1 cellular context compared by ENCODE assay signal in the genomic region with DNA sequence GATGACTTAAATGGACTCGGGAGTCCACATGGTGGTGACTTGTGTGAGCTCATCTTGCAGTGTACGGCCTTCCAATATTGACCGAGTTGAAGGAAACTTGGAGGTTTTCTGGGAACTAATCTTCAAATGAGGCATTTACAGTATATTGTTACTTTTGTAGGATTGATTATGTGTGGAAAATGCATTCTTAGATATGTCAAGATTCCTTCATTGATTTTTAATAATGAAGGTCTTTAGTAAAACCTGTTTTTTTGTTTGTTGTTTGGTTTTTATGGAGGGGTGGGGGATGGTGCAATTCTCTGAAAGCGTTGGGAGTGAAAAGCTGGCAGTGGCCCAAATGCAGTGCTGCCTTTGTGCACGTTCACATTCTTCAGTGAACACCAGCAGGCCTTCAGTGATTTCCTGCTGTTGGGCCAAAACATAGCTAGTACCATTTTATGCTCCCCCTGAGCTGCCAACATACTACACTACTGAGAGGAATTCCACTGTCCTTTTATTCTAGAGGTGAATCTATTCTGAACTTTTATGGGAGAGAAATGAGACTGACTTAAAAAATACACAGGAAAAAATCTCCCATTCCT.
A peak's percentile ranks its signal among the peaks of the same experiment; 100 is the strongest.
TF ChIP-seq lines count a peak whose summit lies in the region.

No MANE protein-coding gene starts in this region.

TF ChIP-seq in K562, 482 proteins besides CTCF, POLR2A, EP300 and RAD21 (continued from another document and continues in another):
- TF ChIP-seq ZNF75A (CRISPR knock-in tag; IDR thresholded peaks at IDR 0.05) (peak; percentile 74; the same call in 1 of the 2 replicates), KDM5B (IDR thresholded peaks at IDR 0.05; ENCODE audit: insufficient replicate concordance, low read depth, low read length) (no peak), POLR2H (tag; IDR thresholded peaks at IDR 0.05; ENCODE audit: low read depth) (peak; percentile 48), SETDB1 (IDR thresholded peaks at IDR 0.05; ENCODE audit: low read length) (no peak), U2AF2 (optimal IDR thresholded peaks at IDR 0.05; ENCODE audit: low read depth, low read length) (no peak), TAF9B (IDR thresholded peaks at IDR 0.05; ENCODE audit: partially characterized antibody) (peak; percentile 42), NR1H2 (CRISPR knock-in tag; IDR thresholded peaks at IDR 0.05) (no peak), ZNF311 (CRISPR knock-in tag; IDR thresholded peaks at IDR 0.05) (peak; percentile 89), IFI16 (CRISPR knock-in tag; IDR thresholded peaks at IDR 0.05) (no peak), HSF4 (CRISPR knock-in tag; IDR thresholded peaks at IDR 0.05; ENCODE audit: borderline replicate concordance) (peak; percentile 80; the same call in 1 of the 2 replicates), TOE1 (IDR thresholded peaks at IDR 0.05; ENCODE audit: borderline replicate concordance) (peak; percentile 45; the same call in 1 of the 2 replicates), TOE1 (CRISPR knock-in tag; IDR thresholded peaks at IDR 0.05; ENCODE audit: borderline replicate concordance, low read depth) (no peak), NRF1 (conservative IDR thresholded peaks at IDR 0.05 in 1 of 2, IDR thresholded peaks at IDR 0.05 in 1 of 2) (no peak), YBX1 (IDR thresholded peaks at IDR 0.05) (no peak), CBX3 (IDR thresholded peaks at IDR 0.05; ENCODE audit: borderline replicate concordance in 1 of 2, low read length in 2 of 2) (peak in 1 of 2 experiments; percentile 12; a peak in 1 of 3 replicates), NFRKB (IDR thresholded peaks at IDR 0.05; ENCODE audit: low read depth) (peak; percentile 71; the same call in 1 of the 2 replicates), CXXC5 (CRISPR knock-in tag; IDR thresholded peaks at IDR 0.05) (peak; percentile 88), RBM14 (IDR thresholded peaks at IDR 0.05; ENCODE audit: borderline replicate concordance, insufficient read depth, low read depth, low read length) (no peak), HDAC3 (IDR thresholded peaks at IDR 0.05; ENCODE audit: borderline replicate concordance, partially characterized antibody) (peak; percentile 51), ZKSCAN1 (IDR thresholded peaks at IDR 0.05; ENCODE audit: low read depth, low read length) (no peak), RBM34 (IDR thresholded peaks at IDR 0.05; ENCODE audit: borderline replicate concordance, insufficient read depth, low read length) (no peak), CCNT2 (IDR thresholded peaks at IDR 0.05; ENCODE audit: borderline replicate concordance, extremely low read depth, insufficient read length, low read depth, low read length) (no peak), POLR3G (IDR thresholded peaks at IDR 0.05; ENCODE audit: extremely low read depth, insufficient read length, insufficient replicate concordance) (no peak), ZNF165 (CRISPR knock-in tag; IDR thresholded peaks at IDR 0.05; ENCODE audit: borderline replicate concordance) (peak; percentile 85; the same call in 1 of the 2 replicates), FOXJ2 (tag; IDR thresholded peaks at IDR 0.05) (peak; percentile 66; the same call in 1 of the 2 replicates), SMC3 (conservative IDR thresholded peaks at IDR 0.05; ENCODE audit: insufficient read depth, low read depth, low read length) (no peak), FOXP1 (CRISPR knock-in tag; IDR thresholded peaks at IDR 0.05) (no peak)
- TF ChIP-seq, protein P1, sequence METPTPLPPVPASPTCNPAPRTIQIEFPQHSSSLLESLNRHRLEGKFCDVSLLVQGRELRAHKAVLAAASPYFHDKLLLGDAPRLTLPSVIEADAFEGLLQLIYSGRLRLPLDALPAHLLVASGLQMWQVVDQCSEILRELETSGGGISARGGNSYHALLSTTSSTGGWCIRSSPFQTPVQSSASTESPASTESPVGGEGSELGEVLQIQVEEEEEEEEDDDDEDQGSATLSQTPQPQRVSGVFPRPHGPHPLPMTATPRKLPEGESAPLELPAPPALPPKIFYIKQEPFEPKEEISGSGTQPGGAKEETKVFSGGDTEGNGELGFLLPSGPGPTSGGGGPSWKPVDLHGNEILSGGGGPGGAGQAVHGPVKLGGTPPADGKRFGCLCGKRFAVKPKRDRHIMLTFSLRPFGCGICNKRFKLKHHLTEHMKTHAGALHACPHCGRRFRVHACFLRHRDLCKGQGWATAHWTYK (CRISPR knock-in tag; IDR thresholded peaks at IDR 0.05), result peak; percentile 85
- TF ChIP-seq, protein P2, sequence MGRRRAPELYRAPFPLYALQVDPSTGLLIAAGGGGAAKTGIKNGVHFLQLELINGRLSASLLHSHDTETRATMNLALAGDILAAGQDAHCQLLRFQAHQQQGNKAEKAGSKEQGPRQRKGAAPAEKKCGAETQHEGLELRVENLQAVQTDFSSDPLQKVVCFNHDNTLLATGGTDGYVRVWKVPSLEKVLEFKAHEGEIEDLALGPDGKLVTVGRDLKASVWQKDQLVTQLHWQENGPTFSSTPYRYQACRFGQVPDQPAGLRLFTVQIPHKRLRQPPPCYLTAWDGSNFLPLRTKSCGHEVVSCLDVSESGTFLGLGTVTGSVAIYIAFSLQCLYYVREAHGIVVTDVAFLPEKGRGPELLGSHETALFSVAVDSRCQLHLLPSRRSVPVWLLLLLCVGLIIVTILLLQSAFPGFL (CRISPR knock-in tag; IDR thresholded peaks at IDR 0.05), result no peak
- TF ChIP-seq, protein P3, sequence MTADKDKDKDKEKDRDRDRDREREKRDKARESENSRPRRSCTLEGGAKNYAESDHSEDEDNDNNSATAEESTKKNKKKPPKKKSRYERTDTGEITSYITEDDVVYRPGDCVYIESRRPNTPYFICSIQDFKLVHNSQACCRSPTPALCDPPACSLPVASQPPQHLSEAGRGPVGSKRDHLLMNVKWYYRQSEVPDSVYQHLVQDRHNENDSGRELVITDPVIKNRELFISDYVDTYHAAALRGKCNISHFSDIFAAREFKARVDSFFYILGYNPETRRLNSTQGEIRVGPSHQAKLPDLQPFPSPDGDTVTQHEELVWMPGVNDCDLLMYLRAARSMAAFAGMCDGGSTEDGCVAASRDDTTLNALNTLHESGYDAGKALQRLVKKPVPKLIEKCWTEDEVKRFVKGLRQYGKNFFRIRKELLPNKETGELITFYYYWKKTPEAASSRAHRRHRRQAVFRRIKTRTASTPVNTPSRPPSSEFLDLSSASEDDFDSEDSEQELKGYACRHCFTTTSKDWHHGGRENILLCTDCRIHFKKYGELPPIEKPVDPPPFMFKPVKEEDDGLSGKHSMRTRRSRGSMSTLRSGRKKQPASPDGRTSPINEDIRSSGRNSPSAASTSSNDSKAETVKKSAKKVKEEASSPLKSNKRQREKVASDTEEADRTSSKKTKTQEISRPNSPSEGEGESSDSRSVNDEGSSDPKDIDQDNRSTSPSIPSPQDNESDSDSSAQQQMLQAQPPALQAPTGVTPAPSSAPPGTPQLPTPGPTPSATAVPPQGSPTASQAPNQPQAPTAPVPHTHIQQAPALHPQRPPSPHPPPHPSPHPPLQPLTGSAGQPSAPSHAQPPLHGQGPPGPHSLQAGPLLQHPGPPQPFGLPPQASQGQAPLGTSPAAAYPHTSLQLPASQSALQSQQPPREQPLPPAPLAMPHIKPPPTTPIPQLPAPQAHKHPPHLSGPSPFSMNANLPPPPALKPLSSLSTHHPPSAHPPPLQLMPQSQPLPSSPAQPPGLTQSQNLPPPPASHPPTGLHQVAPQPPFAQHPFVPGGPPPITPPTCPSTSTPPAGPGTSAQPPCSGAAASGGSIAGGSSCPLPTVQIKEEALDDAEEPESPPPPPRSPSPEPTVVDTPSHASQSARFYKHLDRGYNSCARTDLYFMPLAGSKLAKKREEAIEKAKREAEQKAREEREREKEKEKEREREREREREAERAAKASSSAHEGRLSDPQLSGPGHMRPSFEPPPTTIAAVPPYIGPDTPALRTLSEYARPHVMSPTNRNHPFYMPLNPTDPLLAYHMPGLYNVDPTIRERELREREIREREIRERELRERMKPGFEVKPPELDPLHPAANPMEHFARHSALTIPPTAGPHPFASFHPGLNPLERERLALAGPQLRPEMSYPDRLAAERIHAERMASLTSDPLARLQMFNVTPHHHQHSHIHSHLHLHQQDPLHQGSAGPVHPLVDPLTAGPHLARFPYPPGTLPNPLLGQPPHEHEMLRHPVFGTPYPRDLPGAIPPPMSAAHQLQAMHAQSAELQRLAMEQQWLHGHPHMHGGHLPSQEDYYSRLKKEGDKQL (CRISPR knock-in tag; IDR thresholded peaks at IDR 0.05; ENCODE audit: borderline replicate concordance), result no peak
- TF ChIP-seq, protein P4, sequence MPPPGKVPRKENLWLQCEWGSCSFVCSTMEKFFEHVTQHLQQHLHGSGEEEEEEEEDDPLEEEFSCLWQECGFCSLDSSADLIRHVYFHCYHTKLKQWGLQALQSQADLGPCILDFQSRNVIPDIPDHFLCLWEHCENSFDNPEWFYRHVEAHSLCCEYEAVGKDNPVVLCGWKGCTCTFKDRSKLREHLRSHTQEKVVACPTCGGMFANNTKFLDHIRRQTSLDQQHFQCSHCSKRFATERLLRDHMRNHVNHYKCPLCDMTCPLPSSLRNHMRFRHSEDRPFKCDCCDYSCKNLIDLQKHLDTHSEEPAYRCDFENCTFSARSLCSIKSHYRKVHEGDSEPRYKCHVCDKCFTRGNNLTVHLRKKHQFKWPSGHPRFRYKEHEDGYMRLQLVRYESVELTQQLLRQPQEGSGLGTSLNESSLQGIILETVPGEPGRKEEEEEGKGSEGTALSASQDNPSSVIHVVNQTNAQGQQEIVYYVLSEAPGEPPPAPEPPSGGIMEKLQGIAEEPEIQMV (tag; conservative IDR thresholded peaks at IDR 0.05; ENCODE audit: low read depth), result peak; percentile 81
- TF ChIP-seq, protein P5, sequence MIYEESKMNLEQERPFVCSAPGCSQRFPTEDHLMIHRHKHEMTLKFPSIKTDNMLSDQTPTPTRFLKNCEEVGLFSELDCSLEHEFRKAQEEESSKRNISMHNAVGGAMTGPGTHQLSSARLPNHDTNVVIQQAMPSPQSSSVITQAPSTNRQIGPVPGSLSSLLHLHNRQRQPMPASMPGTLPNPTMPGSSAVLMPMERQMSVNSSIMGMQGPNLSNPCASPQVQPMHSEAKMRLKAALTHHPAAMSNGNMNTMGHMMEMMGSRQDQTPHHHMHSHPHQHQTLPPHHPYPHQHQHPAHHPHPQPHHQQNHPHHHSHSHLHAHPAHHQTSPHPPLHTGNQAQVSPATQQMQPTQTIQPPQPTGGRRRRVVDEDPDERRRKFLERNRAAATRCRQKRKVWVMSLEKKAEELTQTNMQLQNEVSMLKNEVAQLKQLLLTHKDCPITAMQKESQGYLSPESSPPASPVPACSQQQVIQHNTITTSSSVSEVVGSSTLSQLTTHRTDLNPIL (CRISPR knock-in tag; IDR thresholded peaks at IDR 0.05), result peak; percentile 74; the same call in 1 of the 2 replicates
- TF ChIP-seq, protein P6, sequence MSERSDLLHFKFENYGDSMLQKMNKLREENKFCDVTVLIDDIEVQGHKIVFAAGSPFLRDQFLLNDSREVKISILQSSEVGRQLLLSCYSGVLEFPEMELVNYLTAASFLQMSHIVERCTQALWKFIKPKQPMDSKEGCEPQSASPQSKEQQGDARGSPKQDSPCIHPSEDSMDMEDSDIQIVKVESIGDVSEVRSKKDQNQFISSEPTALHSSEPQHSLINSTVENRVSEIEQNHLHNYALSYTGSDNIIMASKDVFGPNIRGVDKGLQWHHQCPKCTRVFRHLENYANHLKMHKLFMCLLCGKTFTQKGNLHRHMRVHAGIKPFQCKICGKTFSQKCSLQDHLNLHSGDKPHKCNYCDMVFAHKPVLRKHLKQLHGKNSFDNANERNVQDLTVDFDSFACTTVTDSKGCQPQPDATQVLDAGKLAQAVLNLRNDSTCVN (CRISPR knock-in tag; IDR thresholded peaks at IDR 0.05), result peak; percentile 74; the same call in 1 of the 2 replicates
- TF ChIP-seq, protein P7, sequence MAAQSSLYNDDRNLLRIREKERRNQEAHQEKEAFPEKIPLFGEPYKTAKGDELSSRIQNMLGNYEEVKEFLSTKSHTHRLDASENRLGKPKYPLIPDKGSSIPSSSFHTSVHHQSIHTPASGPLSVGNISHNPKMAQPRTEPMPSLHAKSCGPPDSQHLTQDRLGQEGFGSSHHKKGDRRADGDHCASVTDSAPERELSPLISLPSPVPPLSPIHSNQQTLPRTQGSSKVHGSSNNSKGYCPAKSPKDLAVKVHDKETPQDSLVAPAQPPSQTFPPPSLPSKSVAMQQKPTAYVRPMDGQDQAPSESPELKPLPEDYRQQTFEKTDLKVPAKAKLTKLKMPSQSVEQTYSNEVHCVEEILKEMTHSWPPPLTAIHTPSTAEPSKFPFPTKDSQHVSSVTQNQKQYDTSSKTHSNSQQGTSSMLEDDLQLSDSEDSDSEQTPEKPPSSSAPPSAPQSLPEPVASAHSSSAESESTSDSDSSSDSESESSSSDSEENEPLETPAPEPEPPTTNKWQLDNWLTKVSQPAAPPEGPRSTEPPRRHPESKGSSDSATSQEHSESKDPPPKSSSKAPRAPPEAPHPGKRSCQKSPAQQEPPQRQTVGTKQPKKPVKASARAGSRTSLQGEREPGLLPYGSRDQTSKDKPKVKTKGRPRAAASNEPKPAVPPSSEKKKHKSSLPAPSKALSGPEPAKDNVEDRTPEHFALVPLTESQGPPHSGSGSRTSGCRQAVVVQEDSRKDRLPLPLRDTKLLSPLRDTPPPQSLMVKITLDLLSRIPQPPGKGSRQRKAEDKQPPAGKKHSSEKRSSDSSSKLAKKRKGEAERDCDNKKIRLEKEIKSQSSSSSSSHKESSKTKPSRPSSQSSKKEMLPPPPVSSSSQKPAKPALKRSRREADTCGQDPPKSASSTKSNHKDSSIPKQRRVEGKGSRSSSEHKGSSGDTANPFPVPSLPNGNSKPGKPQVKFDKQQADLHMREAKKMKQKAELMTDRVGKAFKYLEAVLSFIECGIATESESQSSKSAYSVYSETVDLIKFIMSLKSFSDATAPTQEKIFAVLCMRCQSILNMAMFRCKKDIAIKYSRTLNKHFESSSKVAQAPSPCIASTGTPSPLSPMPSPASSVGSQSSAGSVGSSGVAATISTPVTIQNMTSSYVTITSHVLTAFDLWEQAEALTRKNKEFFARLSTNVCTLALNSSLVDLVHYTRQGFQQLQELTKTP (IDR thresholded peaks at IDR 0.05; ENCODE audit: low read depth in 1 of 2, partially characterized antibody in 2 of 2), result peak in 1 of 2 experiments; percentile 58
- TF ChIP-seq, protein P8, sequence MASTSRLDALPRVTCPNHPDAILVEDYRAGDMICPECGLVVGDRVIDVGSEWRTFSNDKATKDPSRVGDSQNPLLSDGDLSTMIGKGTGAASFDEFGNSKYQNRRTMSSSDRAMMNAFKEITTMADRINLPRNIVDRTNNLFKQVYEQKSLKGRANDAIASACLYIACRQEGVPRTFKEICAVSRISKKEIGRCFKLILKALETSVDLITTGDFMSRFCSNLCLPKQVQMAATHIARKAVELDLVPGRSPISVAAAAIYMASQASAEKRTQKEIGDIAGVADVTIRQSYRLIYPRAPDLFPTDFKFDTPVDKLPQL (IDR thresholded peaks at IDR 0.05; ENCODE audit: extremely low read depth, insufficient read length), result no peak
